Comparison of ENCODE assay signal across 12 cellular contexts in genomic region chr17:59377410-59377809, GRCh38. TPM values are rescaled to one million over a fixed set of nuclear protein-coding genes. Genes with fewer than 3 reads are reported as not detected.
A peak's percentile ranks its signal among the peaks of the same experiment; 100 is the strongest.
DNase-seq lines count a peak whose midpoint lies in the region; ATAC-seq and TF ChIP-seq lines count a peak whose summit lies in the region.
"Had no signal": no experiment of that assay in that cellular context is flagged by ENCODE, and none has a peak within 500 bp of the region (broad histone marks: within the 10 kb centered on the region; RNA-seq: fewer than 3 reads in every experiment).

No MANE protein-coding gene starts in this region.

- no peak for ATAC-seq in Right ventricle myocardium superior (ENCODE audit: poor library complexity)
- ATAC-seq in aorta (ENCODE audit: low FRiP score) = no peak
- ATAC-seq in HG02588 (IDR thresholded peaks at IDR 0.05; ENCODE audit: unreplicated experiment) = no peak
- ATAC-seq: foreskin keratinocyte had no signal

- H3K27me3 ChIP-seq in left ventricle myocardium inferior (ENCODE audit: low read depth) (no peaks in the 10 kb centered on the region), aorta (ENCODE audit: control insufficient read depth in 1 of 2, insufficient read depth in 2 of 2, low read length in 1 of 2) (no peaks in the 10 kb centered on the region)
- H3K27me3 ChIP-seq: BLaER1 had no signal

- H3K36me3 ChIP-seq in left ventricle myocardium inferior = no peaks in the 10 kb centered on the region
- no peaks in the 10 kb centered on the region for H3K36me3 ChIP-seq in aorta (ENCODE audit: control insufficient read depth in 1 of 2, insufficient read depth in 2 of 2, low read length in 1 of 2)
- H3K36me3 ChIP-seq: BLaER1 had no signal

- intact Hi-C loops in left ventricle myocardium inferior (cut with micrococcal nuclease) (no loop called here), Right ventricle myocardium superior (cut with DNase I) (no loop called here), aorta (cut with DNase I) (no loop called here)

- no peak for TF ChIP-seq CTCF in left ventricle myocardium inferior (IDR thresholded peaks at IDR 0.05; ENCODE audit: borderline replicate concordance)

- peaks cover 100% of the 10 kb centered on the region for H3K4me1 ChIP-seq in left ventricle myocardium inferior
- peaks cover 14 to 33% of the 10 kb centered on the region in 2 donors for H3K4me1 ChIP-seq in aorta (ENCODE audit: control insufficient read depth in 1 of 2, insufficient read depth in 2 of 2, low read length in 2 of 2)
- H3K4me1 ChIP-seq: foreskin keratinocyte had no signal

- WGBS in aorta, 2 donors = 2 to 8% methylated on average over 3 of the region's 3 CpGs

- H3K27ac ChIP-seq in left ventricle myocardium inferior (replicated peaks) = peak overlapping the region; percentile 97
- H3K27ac ChIP-seq in aorta (ENCODE audit: low read depth in 1 of 2, low read length in 2 of 2) = peak overlapping the region; percentile 89 to 99
- H3K27ac ChIP-seq: BLaER1, foreskin keratinocyte had no signal

- H3K4me3 ChIP-seq in left ventricle myocardium inferior (no peak overlapping the region), aorta (ENCODE audit: low read length in 2 of 2) (no peak overlapping the region)
- H3K4me3 ChIP-seq: BLaER1 had no signal

- no peaks in the 10 kb centered on the region for H3K9me3 ChIP-seq in left ventricle myocardium inferior (replicated peaks)
- no peaks in the 10 kb centered on the region for H3K9me3 ChIP-seq in aorta (ENCODE audit: control insufficient read depth, low read length)
- H3K9me3 ChIP-seq: BLaER1 had no signal

- DNase-seq in left ventricle myocardium inferior (no peak), Right ventricle myocardium superior (no peak), astrocyte of the hippocampus (ENCODE audit: low read depth, low spot score) (peak; percentile 62), lung microvascular endothelial cell (ENCODE audit: low read depth in 2 of 2) (peak; percentile 62 to 95), aorta (peak in 1 of 2 donors; percentile 70), GM19238 (ENCODE audit: insufficient read length, low spot score) (no peak), NCI-H526 treated with DMSO at 0.1 percent for 48 hours (lab: John Stamatoyannopoulos, UW) (no peak)
- DNase-seq: activated naive CD4-positive, alpha-beta T cell treated with Interleukin-2 at 50 U/mL for 16 hours; foreskin keratinocyte; H7 had no signal

RNA-seq across cellular contexts. Expression of gene YPEL2, which starts 46.0 kb away (rescaled TPM):
- total RNA-seq in left ventricle myocardium inferior = 36.3 TPM
- 28.9 TPM for total RNA-seq in Right ventricle myocardium superior
- 46.0 and 60.9 TPM in 2 replicates for total RNA-seq in lung microvascular endothelial cell
- total RNA-seq in aorta = 10 to 100 TPM; 38.5 to 54.0 TPM
- polyA plus RNA-seq in aorta = 10 to 100 TPM; 16.8 to 23.0 TPM

Comparison
In these comparisons a context has a peak if more than half of its experiments do, and no peak if none do; other contexts are left out.
1. DNase-seq: peak in astrocyte of the hippocampus (single experiment) and lung microvascular endothelial cell (2 of 2); none in left ventricle myocardium inferior (single experiment), Right ventricle myocardium superior (single experiment), GM19238 (single experiment) and NCI-H526 treated with DMSO at 0.1 percent for 48 hours (single experiment).